In the genomic region with DNA sequence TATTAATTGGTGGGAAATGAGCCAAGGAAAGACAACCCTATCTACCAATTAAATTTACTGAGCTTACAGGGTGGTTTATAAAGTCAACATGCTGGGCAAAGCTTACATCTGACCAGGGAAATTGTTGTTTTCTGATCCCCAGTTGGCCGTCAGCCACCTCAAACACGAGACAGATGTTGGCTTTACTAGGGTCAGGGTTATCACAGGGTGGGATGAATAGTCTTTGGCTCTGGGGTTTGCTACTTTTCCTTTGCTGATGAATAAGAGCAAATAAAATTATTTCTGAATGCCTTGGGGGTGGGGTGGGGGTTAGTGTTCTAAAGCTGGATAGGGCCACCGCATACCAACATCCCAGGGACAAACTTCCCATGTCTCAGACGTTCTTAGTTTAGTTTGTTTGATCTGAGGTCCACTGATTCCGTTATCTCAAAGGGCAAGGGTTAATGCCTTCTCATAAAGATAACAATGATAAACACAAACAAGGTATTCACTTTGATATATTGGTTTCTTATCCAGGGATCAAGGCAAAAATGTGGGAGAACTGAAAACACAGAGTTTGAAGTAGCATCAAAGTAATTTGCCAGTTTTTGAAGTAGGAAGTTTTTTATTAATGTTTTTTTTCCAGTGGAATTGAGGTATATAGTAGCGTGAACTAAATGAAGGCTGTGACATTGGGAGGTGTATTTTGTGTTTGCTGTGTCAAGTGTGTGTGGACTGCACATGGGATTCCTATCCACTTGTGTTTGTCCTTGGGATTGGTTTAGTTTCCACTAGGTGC, we compare ENCODE assay signal across 11 cellular contexts.
DNase-seq lines count a peak whose midpoint lies in the region; ATAC-seq lines count a peak whose summit lies in the region.
"Had no signal": no experiment of that assay in that cellular context is flagged by ENCODE, and none has a peak within 500 bp of the region (broad histone marks: within the 10 kb centered on the region; RNA-seq: fewer than 3 reads in every experiment).

No MANE protein-coding gene starts in this region.

- H3K4me2 ChIP-seq in mesenchymal stem cell (ENCODE audit: low read length, poor library complexity, severe bottlenecking) = no peak overlapping the region

- no peak overlapping the region for H2BK120ac ChIP-seq in mesenchymal stem cell (ENCODE audit: low read depth, low read length)

- no peak overlapping the region for H3K4me3 ChIP-seq in mesenchymal stem cell (ENCODE audit: insufficient read depth in 1 of 2, low read depth in 1 of 2, low read length in 2 of 2)
- H3K4me3 ChIP-seq: lung, thoracic aorta had no signal

- H4K8ac ChIP-seq in mesenchymal stem cell (ENCODE audit: low read length) = peak overlapping the region; percentile 19

- no peak overlapping the region for H3K14ac ChIP-seq in mesenchymal stem cell (ENCODE audit: low read length in 2 of 2)

- no peaks in the 10 kb centered on the region for H3K36me3 ChIP-seq in mesenchymal stem cell (ENCODE audit: control insufficient read depth in 1 of 2, insufficient read depth in 2 of 2, low read depth in 1 of 2, low read length in 2 of 2)
- H3K36me3 ChIP-seq: thoracic aorta, WERI-Rb-1 had no signal

- no peak overlapping the region for H3K9ac ChIP-seq in mesenchymal stem cell (ENCODE audit: low read length)

- no peak overlapping the region for H4K91ac ChIP-seq in mesenchymal stem cell (ENCODE audit: low read length)

- H3K9me3 ChIP-seq in mesenchymal stem cell (ENCODE audit: control insufficient read depth, low read length) = no peaks in the 10 kb centered on the region
- H3K9me3 ChIP-seq: thoracic aorta had no signal

- H3K23ac ChIP-seq in mesenchymal stem cell (ENCODE audit: low read length in 2 of 2) = no peak overlapping the region

- peak overlapping the region; percentile 75 for H2AK5ac ChIP-seq in mesenchymal stem cell (ENCODE audit: low read length, severe bottlenecking)

- peak overlapping the region; percentile 59 to 83 for H3K18ac ChIP-seq in mesenchymal stem cell (ENCODE audit: low read depth in 1 of 2, low read length in 2 of 2)

- H2BK5ac ChIP-seq in mesenchymal stem cell (ENCODE audit: low read depth, low read length, poor library complexity, severe bottlenecking) = no peak overlapping the region

- ATAC-seq in HG02870 (IDR thresholded peaks at IDR 0.05; ENCODE audit: unreplicated experiment) (no peak), HG03159 (IDR thresholded peaks at IDR 0.05; ENCODE audit: unreplicated experiment) (no peak)

- H3K27me3 ChIP-seq in mesenchymal stem cell (ENCODE audit: control insufficient read depth in 1 of 2, insufficient read depth in 1 of 2, low read length in 2 of 2) = no peaks in the 10 kb centered on the region

- no peaks in the 10 kb centered on the region for H3K79me1 ChIP-seq in mesenchymal stem cell (replicated peaks; ENCODE audit: low read length, poor library complexity, severe bottlenecking)

- peak overlapping the region; percentile 38 to 88 for H2BK12ac ChIP-seq in mesenchymal stem cell (ENCODE audit: low read length in 2 of 2)

- 56% methylated on average over 6 of the region's 6 CpGs for WGBS in mesenchymal stem cell

- H2AFZ ChIP-seq in mesenchymal stem cell (ENCODE audit: low read depth, low read length) = no peak overlapping the region

- no peak overlapping the region for H2BK15ac ChIP-seq in mesenchymal stem cell (ENCODE audit: low read depth, poor library complexity, severe bottlenecking)

- peak overlapping the region in 1 of 2 experiments; percentile 44 for H3K4ac ChIP-seq in mesenchymal stem cell (ENCODE audit: low read depth in 1 of 2, low read length in 2 of 2)

- H3K4me1 ChIP-seq in mesenchymal stem cell (ENCODE audit: control insufficient read depth, insufficient read depth, low read depth, low read length) = peaks cover 7% of the 10 kb centered on the region

- peak; percentile 80 for DNase-seq in DMS153 (lab: John Stamatoyannopoulos, UW)
- DNase-seq in NCI-H1417 treated with DMSO at 0.1 percent for 48 hours (lab: John Stamatoyannopoulos, UW) = peak; percentile 43
- DNase-seq in astrocyte of the hippocampus (ENCODE audit: low read depth, low spot score) = peak; percentile 90
- DNase-seq in mesenchymal stem cell = peak; percentile 26
- no peak for DNase-seq in NCI-H2107 treated with DMSO at 0.1 percent for 48 hours (lab: John Stamatoyannopoulos, UW; ENCODE audit: unreplicated experiment)
- no peak for DNase-seq in HUDEP-2 (lab: John Stamatoyannopoulos, UW; ENCODE audit: unreplicated experiment in 76 of 76)
- DNase-seq: WERI-Rb-1 had no signal

- no peak overlapping the region for H3K27ac ChIP-seq in mesenchymal stem cell (ENCODE audit: low read length, poor library complexity, severe bottlenecking)
- H3K27ac ChIP-seq: WERI-Rb-1 had no signal

Comparison
In these comparisons a context has a peak if more than half of its experiments do, and no peak if none do; other contexts are left out.
1. DNase-seq: peak in DMS153 (single experiment), NCI-H1417 treated with DMSO at 0.1 percent for 48 hours (single experiment), astrocyte of the hippocampus (single experiment) and mesenchymal stem cell (single experiment); none in NCI-H2107 treated with DMSO at 0.1 percent for 48 hours (single experiment) and HUDEP-2 (0 of 76).